Comparison of ENCODE assay signal across 16 cellular contexts in genomic region chr3:184761120-184761841, GRCh38. TPM values are rescaled to one million over a fixed set of nuclear protein-coding genes. Genes with fewer than 3 reads are reported as not detected.
A peak's percentile ranks its signal among the peaks of the same experiment; 100 is the strongest.
DNase-seq lines count a peak whose midpoint lies in the region; ATAC-seq and TF ChIP-seq lines count a peak whose summit lies in the region.
"Had no signal": no experiment of that assay in that cellular context is flagged by ENCODE, and none has a peak within 500 bp of the region (broad histone marks: within the 10 kb centered on the region; RNA-seq: fewer than 3 reads in every experiment).

No MANE protein-coding gene starts in this region.

- peaks cover 16% of the 10 kb centered on the region for H3K27me3 Mint-ChIP-seq in nephron (ENCODE audit: low read depth)

- H3K27ac Mint-ChIP-seq in nephron: peak overlapping the region; percentile 82 to 92 (median 86)
- H3K27ac Mint-ChIP-seq: activated B cell treated with CpG ODN at 0.5 μM for 24 hours had no signal

- intact Hi-C loops in Right ventricle myocardium superior (cut with DNase I): no loop called here
- intact Hi-C loops in cardiac septum (cut with DNase I): no loop called here

- no peaks in the 10 kb centered on the region for H3K36me3 Mint-ChIP-seq in nephron (ENCODE audit: low read depth)

- peaks cover 53% of the 10 kb centered on the region for H3K4me1 Mint-ChIP-seq in nephron

- TF ChIP-seq CTCF in nephron (IDR thresholded peaks at IDR 0.05; ENCODE audit: unreplicated experiment in 3 of 3): no peak

- DNase-seq in Right ventricle myocardium superior (peak; percentile 66), cardiac septum (ENCODE audit: low spot score) (no peak), fibroblast of gingiva (ENCODE audit: low read depth) (peak; percentile 74), NCI-H187 treated with DMSO at 0.1 percent for 48 hours (lab: John Stamatoyannopoulos, UW) (no peak), NCI-H2227 treated with DMSO at 0.1 percent for 48 hours (lab: John Stamatoyannopoulos, UW) (no peak)
- DNase-seq in stimulated activated naive CD4-positive, alpha-beta T cell treated with Interleukin-2 at 50 U/mL for 16 hours (lab: John Stamatoyannopoulos, UW): no peak
- DNase-seq: activated B cell treated with CpG ODN at 0.5 μM for 24 hours; activated CD8-positive, alpha-beta memory T cell treated with anti-CD3 and anti-CD28 coated beads, Interleukin-2, amount 50 U/mL, for 48 hours; DMS53; effector CD4-positive, alpha-beta T cell; Kasumi-1; left colon; NCI-H2107; transverse colon had no signal

- H3K9me3 Mint-ChIP-seq in nephron: no peaks in the 10 kb centered on the region
- H3K9me3 Mint-ChIP-seq: activated B cell treated with CpG ODN at 0.5 μM for 24 hours had no signal

- H3K4me3 Mint-ChIP-seq in nephron: peak overlapping the region; percentile 1 to 33 (median 31)
- H3K4me3 Mint-ChIP-seq: activated B cell treated with CpG ODN at 0.5 μM for 24 hours had no signal

- ATAC-seq in Right ventricle myocardium superior (ENCODE audit: poor library complexity) (peak; percentile 33), HG03139 (IDR thresholded peaks at IDR 0.05; ENCODE audit: unreplicated experiment) (no peak)
- ATAC-seq: left colon had no signal

RNA-seq across cellular contexts. Expression of gene MAGEF1, which starts 49.4 kb away (rescaled TPM):
- total RNA-seq in Right ventricle myocardium superior: 28.5 TPM
- total RNA-seq in cardiac septum: 30.2 TPM

RNA-seq across cellular contexts. Expression of gene VPS8, which starts 50.7 kb away (rescaled TPM):
- 51.5 TPM for total RNA-seq in Right ventricle myocardium superior
- total RNA-seq in cardiac septum: 101 TPM

Comparison
In these comparisons a context has a peak if more than half of its experiments do, and no peak if none do; other contexts are left out.
1. DNase-seq: peak in Right ventricle myocardium superior (single experiment) and fibroblast of gingiva (single experiment); none in cardiac septum (single experiment), NCI-H187 treated with DMSO at 0.1 percent for 48 hours (single experiment), stimulated activated naive CD4-positive, alpha-beta T cell treated with Interleukin-2 at 50 U/mL for 16 hours (single experiment) and NCI-H2227 treated with DMSO at 0.1 percent for 48 hours (single experiment).